Comparison of ENCODE assay signal across 9 cellular contexts in the genomic region with DNA sequence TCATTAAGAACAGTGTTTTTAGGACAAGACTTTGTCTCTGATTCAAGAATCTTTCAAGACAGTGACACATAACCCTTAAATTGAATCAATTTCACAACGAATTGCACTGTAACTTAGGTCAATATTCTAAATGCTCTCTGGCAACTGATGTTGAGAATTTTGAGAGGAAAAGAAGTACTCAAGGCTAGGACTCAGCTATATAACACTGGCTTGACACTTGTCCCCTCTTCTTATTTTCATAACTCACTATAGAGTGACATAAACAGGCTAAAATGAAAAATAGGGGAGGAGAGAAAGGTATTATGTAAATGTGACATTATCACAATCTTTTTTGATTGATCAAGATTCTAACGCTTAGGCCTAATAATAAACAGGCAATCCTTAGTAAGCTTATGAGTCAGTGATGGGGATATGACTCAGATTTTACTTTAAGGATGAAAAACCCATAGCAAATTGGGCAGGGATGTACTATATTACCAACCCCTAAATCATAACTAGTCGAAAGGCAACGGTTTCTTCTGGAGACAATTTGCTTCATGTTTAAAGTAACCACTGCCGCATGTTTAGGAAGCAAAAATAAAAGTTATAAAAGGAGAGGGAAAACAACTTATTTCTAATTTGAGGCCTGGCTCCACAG. TPM values are rescaled to one million over a fixed set of nuclear protein-coding genes. Genes with fewer than 3 reads are reported as not detected.
DNase-seq lines count a peak whose midpoint lies in the region; ATAC-seq and TF ChIP-seq lines count a peak whose summit lies in the region.
"Had no signal": no experiment of that assay in that cellular context is flagged by ENCODE, and none has a peak within 500 bp of the region (broad histone marks: within the 10 kb centered on the region; RNA-seq: fewer than 3 reads in every experiment).

No MANE protein-coding gene starts in this region.

- DNase-seq in activated T-cell treated with anti-CD3 and anti-CD28 coated beads, Interleukin-2, amount 50 U/mL, for 72 hours = no peak
- DNase-seq in activated T-cell treated with anti-CD3 and anti-CD28 coated beads for 4 hours (no peak), fibroblast of pulmonary artery (ENCODE audit: low read depth) (peak; percentile 45), tibial artery (no peak), NCI-H146 treated with DMSO at 0.1 percent for 48 hours (lab: John Stamatoyannopoulos, UW; ENCODE audit: unreplicated experiment) (no peak), cerebellar nuclear complex (lab: John Stamatoyannopoulos, UW) (no peak)
- DNase-seq: left cardiac atrium had no signal

- peak overlapping the region; percentile 92 for H3K27ac Mint-ChIP-seq in activated T-cell treated with anti-CD3 and anti-CD28 coated beads, Interleukin-2, amount 50 U/mL, for 72 hours

- peaks cover 95% of the 10 kb centered on the region for H3K4me1 Mint-ChIP-seq in activated T-cell treated with anti-CD3 and anti-CD28 coated beads, Interleukin-2, amount 50 U/mL, for 72 hours (ENCODE audit: low read depth)

- TF ChIP-seq CTCF in SU-DHL-6 (IDR thresholded peaks at IDR 0.05; ENCODE audit: insufficient read depth, low read length, poor library complexity, severe bottlenecking) (no peak), fibroblast of pulmonary artery (IDR thresholded peaks at IDR 0.05; ENCODE audit: low read length, missing control alignments) (no peak), tibial artery (IDR thresholded peaks at IDR 0.05) (no peak)

- no peaks in the 10 kb centered on the region for H3K9me2 ChIP-seq in SU-DHL-6 (replicated peaks; ENCODE audit: insufficient read depth, low read length)

- H3K4me3 Mint-ChIP-seq in activated T-cell treated with anti-CD3 and anti-CD28 coated beads, Interleukin-2, amount 50 U/mL, for 72 hours = peak overlapping the region; percentile 98

- H3K36me3 ChIP-seq in SU-DHL-6 (ENCODE audit: low read length) = peaks cover 9% of the 10 kb centered on the region; the same call in 1 of the 2 replicates
- no peaks in the 10 kb centered on the region for H3K36me3 ChIP-seq in tibial artery

- H4K20me1 ChIP-seq in SU-DHL-6 (ENCODE audit: low read depth, low read length) = peaks cover 52% of the 10 kb centered on the region; the same call in 1 of the 2 replicates

- no peak overlapping the region for H3K4me3 ChIP-seq in SU-DHL-6 (ENCODE audit: insufficient read depth, low read length, poor library complexity, severe bottlenecking)
- H3K4me3 ChIP-seq in fibroblast of pulmonary artery (replicated peaks; ENCODE audit: low read depth, low read length) = no peak overlapping the region
- peak overlapping the region in 1 of 2 donors; percentile 5 for H3K4me3 ChIP-seq in tibial artery

- H3K9me3 Mint-ChIP-seq in activated T-cell treated with anti-CD3 and anti-CD28 coated beads, Interleukin-2, amount 50 U/mL, for 72 hours = peaks cover 0 to 1% of the 10 kb centered on the region in 2 donors

- H3K27me3 Mint-ChIP-seq in activated T-cell treated with anti-CD3 and anti-CD28 coated beads, Interleukin-2, amount 50 U/mL, for 72 hours (ENCODE audit: low read depth) = no peaks in the 10 kb centered on the region

- no peak overlapping the region for H3K9ac ChIP-seq in SU-DHL-6 (ENCODE audit: low read length)

- ATAC-seq in activated T-cell treated with anti-CD3 and anti-CD28 coated beads, Interleukin-2, amount 50 U/mL, for 72 hours (replicated peaks in 1 of 2) = peak; percentile 42 to 44
- ATAC-seq in GM18867 (IDR thresholded peaks at IDR 0.05; ENCODE audit: unreplicated experiment) = no peak

- H3K4me1 ChIP-seq in tibial artery = peaks cover 0 to 95% (median 44%) of the 10 kb centered on the region in 4 donors

- H3K79me2 ChIP-seq in SU-DHL-6 (ENCODE audit: insufficient read depth, low read length) = peaks cover 100% of the 10 kb centered on the region

- H3K27ac ChIP-seq in SU-DHL-6 (ENCODE audit: low read depth, low read length) (no peak overlapping the region), tibial artery (peak overlapping the region; percentile 58 to 60)

- H3K9me3 ChIP-seq in SU-DHL-6 (ENCODE audit: insufficient read depth, low read length) (no peaks in the 10 kb centered on the region), tibial artery (no peaks in the 10 kb centered on the region)

- no peak overlapping the region for H2AFZ ChIP-seq in SU-DHL-6 (ENCODE audit: low read depth, low read length, severe bottlenecking)

- H3K27me3 ChIP-seq in SU-DHL-6 (ENCODE audit: low read length) = no peaks in the 10 kb centered on the region
- no peaks in the 10 kb centered on the region for H3K27me3 ChIP-seq in tibial artery

- peaks cover 22 to 26% of the 10 kb centered on the region in 2 donors for H3K36me3 Mint-ChIP-seq in activated T-cell treated with anti-CD3 and anti-CD28 coated beads, Interleukin-2, amount 50 U/mL, for 72 hours (ENCODE audit: insufficient read depth in 2 of 2)

- H3F3A ChIP-seq in SU-DHL-6 (ENCODE audit: insufficient read depth) = no peaks in the 10 kb centered on the region

- intact Hi-C loops in tibial artery (cut with DNase I; ENCODE audit: low total_unique reads) = no loop called here

- peak overlapping the region; percentile 17 for H3K4me2 ChIP-seq in SU-DHL-6 (ENCODE audit: low read depth, low read length, poor library complexity, severe bottlenecking)

RNA-seq across cellular contexts. Expression of a gene that starts 10.9 kb away (rescaled TPM):
- 100 to 1,000 TPM; 258 to 337 TPM for total RNA-seq in activated T-cell treated with anti-CD3 and anti-CD28 coated beads, Interleukin-2, amount 50 U/mL, for 72 hours
